In the genomic region with DNA sequence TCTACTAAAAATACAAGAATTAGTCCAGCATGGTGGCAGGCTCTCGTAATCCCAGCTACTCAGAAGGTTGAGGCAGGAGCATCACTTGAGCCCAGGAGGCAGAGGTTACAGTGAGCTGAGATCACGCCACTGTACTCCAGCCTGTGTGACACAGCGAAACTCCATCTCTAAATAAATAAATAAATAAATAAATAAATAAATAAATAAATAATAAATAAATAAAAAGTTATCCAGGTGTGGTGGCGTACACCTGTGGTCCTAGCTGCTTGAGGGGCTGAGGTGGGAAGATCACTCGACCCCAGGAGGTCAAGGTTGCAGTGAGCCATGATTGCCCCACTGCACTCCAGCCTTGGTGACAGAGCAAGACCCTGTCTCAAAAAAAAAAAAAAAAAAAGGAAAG, we compare ENCODE assay signal across 1 cellular context.
A peak's percentile ranks its signal among the peaks of the same experiment; 100 is the strongest.
TF ChIP-seq lines count a peak whose summit lies in the region.

No MANE protein-coding gene starts in this region.

TF ChIP-seq in HEK293, 187 proteins besides CTCF, POLR2A, EP300 and RAD21 (continued from another document):
- TF ChIP-seq ZNF510 (tag by site-specific recombination; IDR thresholded peaks at IDR 0.05; ENCODE audit: insufficient replicate concordance) (peak; percentile 74), ZNF354C (tag by site-specific recombination; IDR thresholded peaks at IDR 0.05; ENCODE audit: borderline replicate concordance, low read depth) (peak; percentile 55; the same call in 1 of the 2 replicates), ZNF433 (tag by site-specific recombination; IDR thresholded peaks at IDR 0.05; ENCODE audit: low read depth) (peak; percentile 73), ZNF654 (tag by site-specific recombination; IDR thresholded peaks at IDR 0.05; ENCODE audit: low read depth) (peak; percentile 40; the same call in 1 of the 2 replicates), ZNF558 (tag by site-specific recombination; IDR thresholded peaks at IDR 0.05) (peak; percentile 77; the same call in 1 of the 2 replicates), GFI1B (tag by site-specific recombination; IDR thresholded peaks at IDR 0.05) (0 out of 2 replicates have a peak, but pooled peaks have one; percentile 44), ZNF664 (tag by site-specific recombination; IDR thresholded peaks at IDR 0.05) (peak; percentile 69), KLF7 (tag by site-specific recombination; IDR thresholded peaks at IDR 0.05; ENCODE audit: borderline replicate concordance) (peak; percentile 54; the same call in 1 of the 2 replicates)
- TF ChIP-seq, protein P1, sequence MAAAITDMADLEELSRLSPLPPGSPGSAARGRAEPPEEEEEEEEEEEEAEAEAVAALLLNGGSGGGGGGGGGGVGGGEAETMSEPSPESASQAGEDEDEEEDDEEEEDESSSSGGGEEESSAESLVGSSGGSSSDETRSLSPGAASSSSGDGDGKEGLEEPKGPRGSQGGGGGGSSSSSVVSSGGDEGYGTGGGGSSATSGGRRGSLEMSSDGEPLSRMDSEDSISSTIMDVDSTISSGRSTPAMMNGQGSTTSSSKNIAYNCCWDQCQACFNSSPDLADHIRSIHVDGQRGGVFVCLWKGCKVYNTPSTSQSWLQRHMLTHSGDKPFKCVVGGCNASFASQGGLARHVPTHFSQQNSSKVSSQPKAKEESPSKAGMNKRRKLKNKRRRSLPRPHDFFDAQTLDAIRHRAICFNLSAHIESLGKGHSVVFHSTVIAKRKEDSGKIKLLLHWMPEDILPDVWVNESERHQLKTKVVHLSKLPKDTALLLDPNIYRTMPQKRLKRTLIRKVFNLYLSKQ (tag by site-specific recombination; IDR thresholded peaks at IDR 0.05; ENCODE audit: borderline replicate concordance) = peak; percentile 76; the same call in 1 of the 2 replicates
- TF ChIP-seq, protein P2, sequence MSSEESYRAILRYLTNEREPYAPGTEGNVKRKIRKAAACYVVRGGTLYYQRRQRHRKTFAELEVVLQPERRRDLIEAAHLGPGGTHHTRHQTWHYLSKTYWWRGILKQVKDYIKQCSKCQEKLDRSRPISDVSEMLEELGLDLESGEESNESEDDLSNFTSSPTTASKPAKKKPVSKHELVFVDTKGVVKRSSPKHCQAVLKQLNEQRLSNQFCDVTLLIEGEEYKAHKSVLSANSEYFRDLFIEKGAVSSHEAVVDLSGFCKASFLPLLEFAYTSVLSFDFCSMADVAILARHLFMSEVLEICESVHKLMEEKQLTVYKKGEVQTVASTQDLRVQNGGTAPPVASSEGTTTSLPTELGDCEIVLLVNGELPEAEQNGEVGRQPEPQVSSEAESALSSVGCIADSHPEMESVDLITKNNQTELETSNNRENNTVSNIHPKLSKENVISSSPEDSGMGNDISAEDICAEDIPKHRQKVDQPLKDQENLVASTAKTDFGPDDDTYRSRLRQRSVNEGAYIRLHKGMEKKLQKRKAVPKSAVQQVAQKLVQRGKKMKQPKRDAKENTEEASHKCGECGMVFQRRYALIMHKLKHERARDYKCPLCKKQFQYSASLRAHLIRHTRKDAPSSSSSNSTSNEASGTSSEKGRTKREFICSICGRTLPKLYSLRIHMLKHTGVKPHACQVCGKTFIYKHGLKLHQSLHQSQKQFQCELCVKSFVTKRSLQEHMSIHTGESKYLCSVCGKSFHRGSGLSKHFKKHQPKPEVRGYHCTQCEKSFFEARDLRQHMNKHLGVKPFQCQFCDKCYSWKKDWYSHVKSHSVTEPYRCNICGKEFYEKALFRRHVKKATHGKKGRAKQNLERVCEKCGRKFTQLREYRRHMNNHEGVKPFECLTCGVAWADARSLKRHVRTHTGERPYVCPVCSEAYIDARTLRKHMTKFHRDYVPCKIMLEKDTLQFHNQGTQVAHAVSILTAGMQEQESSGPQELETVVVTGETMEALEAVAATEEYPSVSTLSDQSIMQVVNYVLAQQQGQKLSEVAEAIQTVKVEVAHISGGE (tag by site-specific recombination; conservative IDR thresholded peaks at IDR 0.05; ENCODE audit: low read depth) = peak; percentile 77
